Comparison of ENCODE assay signal across 25 cellular contexts in genomic region chr6:83381949-83382348, GRCh38. TPM values are rescaled to one million over a fixed set of nuclear protein-coding genes. Genes with fewer than 3 reads are reported as not detected.
DNase-seq lines count a peak whose midpoint lies in the region; ATAC-seq, FAIRE-seq and TF ChIP-seq lines count a peak whose summit lies in the region.
"Had no signal": no experiment of that assay in that cellular context is flagged by ENCODE, and none has a peak within 500 bp of the region (broad histone marks: within the 10 kb centered on the region; RNA-seq: fewer than 3 reads in every experiment).

No MANE protein-coding gene starts in this region.

- H3K9me3 ChIP-seq in A673 (ENCODE audit: low read depth, low read length, poor library complexity, severe bottlenecking) (no peaks in the 10 kb centered on the region), GM12878 (replicated peaks; ENCODE audit: control insufficient read depth, insufficient read depth, low read length) (no peaks in the 10 kb centered on the region), testis (no peaks in the 10 kb centered on the region)
- no peaks in the 10 kb centered on the region for H3K9me3 ChIP-seq in CD4-positive, alpha-beta T cell (ENCODE audit: control insufficient read depth, low read length)
- H3K9me3 ChIP-seq: BLaER1 treated with 17β-estradiol and CSF1 and Interleukin-3, amounts not matched to agents 10 nM and 100 nM; HAP-1 had no signal

- H4K20me1 ChIP-seq in GM12878 (ENCODE audit: control insufficient read depth, insufficient read depth), result no peaks in the 10 kb centered on the region
- H4K20me1 ChIP-seq: BLaER1 treated with 17β-estradiol and CSF1 and Interleukin-3, amounts not matched to agents 10 nM and 100 nM had no signal

- H2AFZ ChIP-seq in GM12878 (ENCODE audit: control insufficient read depth, low read depth, low read length), result no peak overlapping the region

- intact Hi-C loops in A673 (cut with micrococcal nuclease; ENCODE audit: unreplicated experiment), result no loop called here
- intact Hi-C loops in GM12878 (cut with micrococcal nuclease; ENCODE audit: unreplicated experiment), result no loop called here
- intact Hi-C loops in testis (cut with DNase I; ENCODE audit: low total_unique reads), result no loop called here
- intact Hi-C loops in CD4-positive, alpha-beta T cell (cut with DNase I, micrococcal nuclease), result no loop called here

- RAD21 ChIA-PET in GM12878 (lab: Charles Lee; ENCODE audit: unreplicated experiment), result interaction anchor here (0.9 kb wide), 1 partner anchor 55 kb away, joined by 3 read pairs; no protein-coding TSS in a partner anchor

- POLR2A ChIA-PET in A673 (lab: Charles Lee; ENCODE audit: low non-redundant PET), result no interaction called here
- POLR2A ChIA-PET in GM12878 (lab: Charles Lee), result interaction anchor here (1.2 kb wide), 1 partner anchor 15 kb away, joined by 3 read pairs; no protein-coding TSS in a partner anchor
- POLR2A ChIA-PET in T-cell (lab: Charles Lee), result no interaction called here
- POLR2A ChIA-PET in CD4-positive, alpha-beta T cell (lab: Charles Lee), result no interaction called here

- no peaks in the 10 kb centered on the region for H3K27me3 Mint-ChIP-seq in T-cell
- H3K27me3 Mint-ChIP-seq in CD4-positive, alpha-beta T cell, result no peaks in the 10 kb centered on the region

- 88% methylated on average over 2 of the region's 2 CpGs for WGBS in GM12878 (ENCODE audit: insufficient coverage, insufficient replicate concordance, low lambda C conversion rate, missing lambda C conversion rate)
- 50 to 71% methylated on average over 2 of the region's 2 CpGs for WGBS in testis, 2 donors

- H3K4me2 ChIP-seq in GM12878 (ENCODE audit: control insufficient read depth, insufficient read depth), result no peak overlapping the region
- H3K4me2 ChIP-seq: BLaER1 treated with 17β-estradiol and CSF1 and Interleukin-3, amounts not matched to agents 10 nM and 100 nM had no signal

- no peak for TF ChIP-seq CTCF in A673 (conservative IDR thresholded peaks at IDR 0.05; ENCODE audit: low read depth, low read length)
- no peak for TF ChIP-seq CTCF in GM12878 (IDR thresholded peaks at IDR 0.05 in 2 of 3, conservative IDR thresholded peaks at IDR 0.05 in 1 of 3; ENCODE audit: control insufficient read depth in 2 of 3, extremely low read depth in 1 of 3, insufficient read depth in 1 of 3, low read depth in 3 of 3, low read length in 3 of 3)
- no peak for TF ChIP-seq CTCF in fibroblast of villous mesenchyme (IDR thresholded peaks at IDR 0.05; ENCODE audit: insufficient read depth, low read depth, low read length)
- no peak for TF ChIP-seq CTCF in testis (IDR thresholded peaks at IDR 0.05)
- no peak for TF ChIP-seq CTCF in CD4-positive, alpha-beta T cell (IDR thresholded peaks at IDR 0.05)

- H3K9ac ChIP-seq in GM12878 (ENCODE audit: control insufficient read depth, insufficient read depth, low read length), result no peak overlapping the region
- H3K9ac ChIP-seq: BLaER1 treated with 17β-estradiol and CSF1 and Interleukin-3, amounts not matched to agents 10 nM and 100 nM had no signal

- no peak for TF ChIP-seq POLR2A in GM12878 (IDR thresholded peaks at IDR 0.05; ENCODE audit: low read depth, low read length)
- TF ChIP-seq POLR2A in testis (IDR thresholded peaks at IDR 0.05), result no peak

- H3K36me3 Mint-ChIP-seq in T-cell, result no peaks in the 10 kb centered on the region
- H3K36me3 Mint-ChIP-seq in CD4-positive, alpha-beta T cell (ENCODE audit: low read depth), result no peaks in the 10 kb centered on the region
- H3K36me3 Mint-ChIP-seq: CD4-positive, alpha-beta memory T cell had no signal

- CTCF ChIA-PET in A673 (lab: Charles Lee) (no interaction called here), GM12878 (lab: Yijun Ruan, JAX) (interaction anchor here (0.6 to 1.3 kb wide), 3 partner anchors 154 to 1639 kb away, joined by 3 to 4 read pairs (median 4); no protein-coding TSS in a partner anchor), T-cell (lab: Charles Lee) (no interaction called here)
- CTCF ChIA-PET in CD4-positive, alpha-beta T cell (lab: Charles Lee), result no interaction called here

- no peak overlapping the region for H3K27ac Mint-ChIP-seq in T-cell
- no peak overlapping the region for H3K27ac Mint-ChIP-seq in CD4-positive, alpha-beta T cell
- H3K27ac Mint-ChIP-seq: CD4-positive, alpha-beta memory T cell had no signal

- no peaks in the 10 kb centered on the region for H3K9me3 Mint-ChIP-seq in T-cell
- H3K9me3 Mint-ChIP-seq in CD4-positive, alpha-beta T cell, result no peaks in the 10 kb centered on the region
- H3K9me3 Mint-ChIP-seq: CD4-positive, alpha-beta memory T cell had no signal

- TF ChIP-seq EP300 in GM12878 (IDR thresholded peaks at IDR 0.05; ENCODE audit: borderline replicate concordance in 1 of 2, control insufficient read depth in 1 of 2, low read depth in 2 of 2, low read length in 2 of 2), result no peak

- H3K4me1 ChIP-seq in A673 (ENCODE audit: insufficient read depth, low read length, poor library complexity, severe bottlenecking) (peaks cover 95% of the 10 kb centered on the region), GM12878 (ENCODE audit: control insufficient read depth, insufficient read depth, low read length) (no peaks in the 10 kb centered on the region), testis (peaks cover 28% of the 10 kb centered on the region)

- in situ Hi-C loops in GM12878 (cut with MboI), result no loop called here

- H3K27ac ChIP-seq in A673 (ENCODE audit: low read depth, low read length, poor library complexity, severe bottlenecking) (peak overlapping the region; percentile 89), GM12878 (ENCODE audit: control insufficient read depth, insufficient read depth) (no peak overlapping the region), testis (peak overlapping the region; percentile 51 to 55)
- H3K27ac ChIP-seq in CD4-positive, alpha-beta T cell (ENCODE audit: low read depth, low read length), result no peak overlapping the region
- H3K27ac ChIP-seq: BLaER1 treated with 17β-estradiol and CSF1 and Interleukin-3, amounts not matched to agents 10 nM and 100 nM had no signal

- no TSS peak for BruUV-seq in A673 (replicated peaks; lab: Mats Ljungman, UMichigan)
- BruUV-seq in GM12878 (replicated peaks; lab: Mats Ljungman, UMichigan), result no TSS peak

- H3K4me3 ChIP-seq in A673 (ENCODE audit: low read depth, low read length, poor library complexity, severe bottlenecking) (peak overlapping the region; percentile 15), GM12878 (no peak overlapping the region), fibroblast of villous mesenchyme (ENCODE audit: low read depth, low read length) (no peak overlapping the region), testis (no peak overlapping the region)
- H3K4me3 ChIP-seq: BLaER1 treated with 17β-estradiol and CSF1 and Interleukin-3, amounts not matched to agents 10 nM and 100 nM; HAP-1 had no signal

- SMC1A ChIA-PET in GM12878 (lab: Charles Lee; ENCODE audit: uncharacterized antibody, unreplicated experiment), result interaction anchor here (0.5 to 2.5 kb wide), 9 partner anchors 10 to 132 kb away, joined by 3 to 8 read pairs (median 3); no protein-coding TSS in a partner anchor

- no peak for TF ChIP-seq RAD21 in GM12878 (IDR thresholded peaks at IDR 0.05; ENCODE audit: insufficient read depth, low read depth, low read length)

- H3K36me3 ChIP-seq in A673 (ENCODE audit: insufficient read depth, low read length, poor library complexity, severe bottlenecking), result no peaks in the 10 kb centered on the region
- no peaks in the 10 kb centered on the region for H3K36me3 ChIP-seq in GM12878 (ENCODE audit: control insufficient read depth in 2 of 2, insufficient read depth in 2 of 2, low read length in 1 of 2)
- H3K36me3 ChIP-seq in testis (ENCODE audit: low read depth, missing control alignments), result no peaks in the 10 kb centered on the region
- H3K36me3 ChIP-seq: BLaER1 treated with 17β-estradiol and CSF1 and Interleukin-3, amounts not matched to agents 10 nM and 100 nM; HAP-1 had no signal

- DNase-seq in A673 (ENCODE audit: low spot score), result no peak
- DNase-seq in GM12878 (ENCODE audit: low read depth, low spot score), result no peak
- DNase-seq in fibroblast of villous mesenchyme (ENCODE audit: low read depth), result peak; percentile 9
- DNase-seq in testis, result no peak
- DNase-seq in stimulated activated CD4-positive, alpha-beta T cell treated with anti-CD3 and anti-CD28 coated beads, Interleukin-2, amount 100 ng/mL, for 24 hours, result no peak
- DNase-seq in T-cell, result no peak
- no peak for DNase-seq in CD4-positive, alpha-beta T cell
- DNase-seq: 8988T; CD4-positive, alpha-beta memory T cell; COR-L47; DMS79; EL; GDM1; GOT3; KG1; MM.1S; NCI-H1694; NCI-H2029 treated with DMSO at 0.1 percent for 48 hours; NCI-H446 treated with DMSO at 0.1 percent for 48 hours; NCI-H526; NK-92 treated with Interleukin-12 subunit alpha and Interleukin-12 subunit beta, amount 100 ng/mL, for 24 hours; PC-3 had no signal

- peak; percentile 35 for ATAC-seq in GM12878
- ATAC-seq in T-cell (replicated peaks in 1 of 4), result no peak
- ATAC-seq in CD4-positive, alpha-beta T cell (ENCODE audit: poor library complexity), result no peak
- ATAC-seq: PC-3 had no signal

- H3K27me3 ChIP-seq in A673 (replicated peaks; ENCODE audit: insufficient read depth, low read depth, low read length, poor library complexity) (no peaks in the 10 kb centered on the region), GM12878 (replicated peaks in 1 of 2; ENCODE audit: control insufficient read depth in 2 of 2, insufficient read depth in 2 of 2, low read length in 1 of 2) (no peaks in the 10 kb centered on the region), testis (no peaks in the 10 kb centered on the region)
- H3K27me3 ChIP-seq in CD4-positive, alpha-beta T cell (ENCODE audit: control insufficient read depth, insufficient read depth, low read length), result no peaks in the 10 kb centered on the region
- H3K27me3 ChIP-seq: BLaER1 treated with 17β-estradiol and CSF1 and Interleukin-3, amounts not matched to agents 10 nM and 100 nM had no signal

- H3K4me1 Mint-ChIP-seq in T-cell, result no peaks in the 10 kb centered on the region
- no peaks in the 10 kb centered on the region for H3K4me1 Mint-ChIP-seq in CD4-positive, alpha-beta T cell (ENCODE audit: low read depth)
- H3K4me1 Mint-ChIP-seq: CD4-positive, alpha-beta memory T cell had no signal

- FAIRE-seq in GM12878 (lab: Jason Lieb, UNC), result no peak
- FAIRE-seq: GM12891 had no signal

- no peaks in the 10 kb centered on the region for H3K79me2 ChIP-seq in GM12878 (ENCODE audit: control insufficient read depth, insufficient read depth, low read length)

- no peak overlapping the region for H3K4me3 Mint-ChIP-seq in T-cell
- H3K4me3 Mint-ChIP-seq in CD4-positive, alpha-beta T cell, result no peak overlapping the region
- H3K4me3 Mint-ChIP-seq: CD4-positive, alpha-beta memory T cell had no signal

RNA-seq across cellular contexts. Expression of gene ME1, which starts 48.9 kb away (rescaled TPM):
- total RNA-seq in A673 (2021), result 78.3 and 78.8 TPM in 2 replicates
- total RNA-seq in GM12878 (2013; cell fraction: nucleolus; rRNA removed), result 8.9 and 9.9 TPM in 2 replicates
- total RNA-seq in GM12878 (2014; rRNA removed), result 4.5 and 5.4 TPM in 2 replicates
- total RNA-seq in GM12878 (2014; rRNA removed; fragmentation: Illumina TruSeq; extraction: Trizol), result 8.3 and 8.5 TPM in 2 replicates
- total RNA-seq in GM12878 (2021), result 9.2 and 9.8 TPM in 2 replicates
- 2.0 TPM for polyA plus RNA-seq in GM12878 (2011; ENCODE audit: low read depth)
- 8.4 and 10.6 TPM in 2 replicates for polyA plus RNA-seq in GM12878 (2011; rRNA removed)
- 3.4 and 5.9 TPM in 2 replicates for polyA plus RNA-seq in GM12878 (2011; cell fraction: cytosol; rRNA removed)
- 9.1 and 9.4 TPM in 2 replicates for polyA plus RNA-seq in GM12878 (2011; cell fraction: nucleus; rRNA removed)
- polyA plus RNA-seq in GM12878 (2012), result 3.0 and 4.9 TPM in 2 replicates
- polyA plus RNA-seq in GM12878 (2014; fragmentation: Illumina TruSeq; extraction: Trizol), result 10.6 and 15.7 TPM in 2 replicates
- polyA plus RNA-seq in GM12878 (2014; fragmentation: Nextera tagmentation; extraction: Ambion mirVana), result 1 to 10 TPM; 3.6 to 6.4 TPM
- 3.3 and 4.2 TPM in 2 replicates for polyA plus RNA-seq in GM12878 (2014; rRNA removed)
- 10 to 100 TPM; 10.3 to 11.8 TPM for polyA plus RNA-seq in GM12878 (2016; fragmentation: Nextera tagmentation; extraction: Ambion mirVana)
- 5.4 and 9.6 TPM in 2 replicates for polyA minus RNA-seq in GM12878 (2011; rRNA and poly(A)+ RNA removed)
- 4.7 and 5.3 TPM in 2 replicates for polyA minus RNA-seq in GM12878 (2011; cell fraction: cytosol; rRNA and poly(A)+ RNA removed)
- polyA minus RNA-seq in GM12878 (2011; cell fraction: nucleus; rRNA and poly(A)+ RNA removed), result 6.4 and 9.8 TPM in 2 replicates
- 28.7 and 39.7 TPM in 2 replicates for total RNA-seq in fibroblast of villous mesenchyme
- 10 to 100 TPM; 32.9 to 37.2 TPM for total RNA-seq in testis
- 28.0 TPM for polyA plus RNA-seq in testis (ENCODE audit: insufficient read depth, low read depth, low replicate concordance)
- total RNA-seq in T-cell, result 1 to 10 TPM in 2 of 5 donors, under 1 TPM in 3; 0.10 to 1.0 (median 0.88) TPM
- not detected for total RNA-seq in CD4-positive, alpha-beta T cell

Comparison
In these comparisons a context has a peak if more than half of its experiments do, and no peak if none do; other contexts are left out.
1. H3K27ac ChIP-seq: peak in A673 (single experiment) and testis (2 of 2); none in GM12878 (single experiment) and CD4-positive, alpha-beta T cell (single experiment).